In the genomic region with DNA sequence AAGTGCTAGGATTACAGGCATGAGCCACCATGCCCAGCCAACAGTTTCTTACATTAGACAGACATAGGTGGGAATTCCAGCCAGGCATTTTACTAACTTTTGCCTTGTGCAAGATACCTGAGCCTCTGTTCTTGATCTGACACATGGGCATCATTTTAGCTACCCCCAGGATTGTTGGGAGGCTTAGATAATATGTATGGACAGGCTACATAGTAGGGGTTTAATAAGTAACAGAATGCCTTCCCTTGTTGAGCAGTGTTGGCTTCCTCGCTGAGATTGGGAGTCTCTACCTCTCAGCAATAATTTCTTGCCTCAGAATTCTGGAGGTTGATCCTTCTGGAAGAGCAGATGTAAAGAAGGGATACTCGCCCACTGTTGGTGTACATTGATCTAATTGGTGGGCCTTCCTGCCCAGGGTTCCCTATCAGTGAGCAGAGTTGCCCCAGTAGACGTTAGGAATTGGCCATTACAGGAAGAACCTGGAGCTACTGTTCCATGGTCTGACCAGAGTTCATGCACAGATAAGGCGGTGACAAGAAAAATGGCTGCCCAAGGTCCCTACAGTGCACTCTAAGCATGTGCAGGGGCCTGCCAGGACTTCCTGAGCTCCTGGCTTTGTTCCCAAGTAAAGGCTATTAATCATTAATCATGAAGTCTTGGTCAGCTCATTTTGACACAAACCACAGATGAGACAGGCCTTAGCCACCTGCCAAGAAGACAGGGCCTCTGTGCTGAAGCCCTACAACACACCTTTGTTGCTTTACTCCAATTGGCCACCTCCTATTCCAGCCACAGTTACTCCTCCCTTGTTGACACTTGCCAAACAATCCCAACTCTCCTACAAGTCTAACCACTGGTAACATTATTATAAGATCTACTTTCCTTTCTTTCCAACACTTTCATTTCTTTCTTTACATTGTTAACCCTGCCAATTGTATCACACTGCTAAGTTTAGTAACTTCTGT, we compare ENCODE assay signal across 1 cellular context.
TF ChIP-seq lines count a peak whose summit lies in the region.

No MANE protein-coding gene starts in this region.

TF ChIP-seq in HepG2, 621 proteins besides CTCF, POLR2A, EP300 and RAD21 (continued from another document and continues in another):
- TF ChIP-seq, protein P1, sequence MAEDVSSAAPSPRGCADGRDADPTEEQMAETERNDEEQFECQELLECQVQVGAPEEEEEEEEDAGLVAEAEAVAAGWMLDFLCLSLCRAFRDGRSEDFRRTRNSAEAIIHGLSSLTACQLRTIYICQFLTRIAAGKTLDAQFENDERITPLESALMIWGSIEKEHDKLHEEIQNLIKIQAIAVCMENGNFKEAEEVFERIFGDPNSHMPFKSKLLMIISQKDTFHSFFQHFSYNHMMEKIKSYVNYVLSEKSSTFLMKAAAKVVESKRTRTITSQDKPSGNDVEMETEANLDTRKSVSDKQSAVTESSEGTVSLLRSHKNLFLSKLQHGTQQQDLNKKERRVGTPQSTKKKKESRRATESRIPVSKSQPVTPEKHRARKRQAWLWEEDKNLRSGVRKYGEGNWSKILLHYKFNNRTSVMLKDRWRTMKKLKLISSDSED (CRISPR knock-in tag; IDR thresholded peaks at IDR 0.05): no peak
- TF ChIP-seq ZNF343 (CRISPR knock-in tag; IDR thresholded peaks at IDR 0.05) (peak; percentile 90; the same call in 1 of the 2 replicates), ZC3H13 (CRISPR knock-in tag; IDR thresholded peaks at IDR 0.05) (0 out of 2 replicates have a peak, but pooled peaks have one; percentile 14), FOSL1 (CRISPR knock-in tag; IDR thresholded peaks at IDR 0.05; ENCODE audit: borderline replicate concordance) (no peak), RFXAP (CRISPR knock-in tag; IDR thresholded peaks at IDR 0.05; ENCODE audit: borderline replicate concordance) (peak; percentile 29; the same call in 1 of the 2 replicates), RFX1 (IDR thresholded peaks at IDR 0.05) (no peak; the same call in 1 of the 2 replicates), FOXJ3 (CRISPR knock-in tag; IDR thresholded peaks at IDR 0.05; ENCODE audit: borderline replicate concordance) (peak; percentile 60; the same call in 1 of the 2 replicates), ZNF317 (CRISPR knock-in tag; IDR thresholded peaks at IDR 0.05) (peak; percentile 81), SSRP1 (CRISPR knock-in tag; IDR thresholded peaks at IDR 0.05) (no peak), ZNF652 (CRISPR knock-in tag; IDR thresholded peaks at IDR 0.05; ENCODE audit: borderline replicate concordance, low read depth) (no peak; the same call in 1 of the 2 replicates), TGIF2 (CRISPR knock-in tag; IDR thresholded peaks at IDR 0.05) (0 out of 2 replicates have a peak, but pooled peaks have one; percentile 44), PLRG1 (conservative IDR thresholded peaks at IDR 0.05) (no peak), ISX (CRISPR knock-in tag; conservative IDR thresholded peaks at IDR 0.05) (no peak), HNRNPUL1 (IDR thresholded peaks at IDR 0.05; ENCODE audit: low read depth, low read length) (peak; percentile 100), BRCA1 (CRISPR knock-in tag; IDR thresholded peaks at IDR 0.05) (no peak), MLLT10 (CRISPR knock-in tag; IDR thresholded peaks at IDR 0.05) (no peak), BRD4 (CRISPR knock-in tag; IDR thresholded peaks at IDR 0.05) (no peak), NCOA1 (CRISPR knock-in tag; IDR thresholded peaks at IDR 0.05) (peak; percentile 69; the same call in 1 of the 2 replicates), ZNF101 (CRISPR knock-in tag; IDR thresholded peaks at IDR 0.05; ENCODE audit: borderline replicate concordance, low read depth) (peak; percentile 100), ETV6 (CRISPR knock-in tag; conservative IDR thresholded peaks at IDR 0.05) (no peak), ZNF570 (CRISPR knock-in tag; IDR thresholded peaks at IDR 0.05; ENCODE audit: borderline replicate concordance) (no peak), GATAD1 (CRISPR knock-in tag; IDR thresholded peaks at IDR 0.05) (peak; percentile 54; the same call in 1 of the 2 replicates), LCORL (IDR thresholded peaks at IDR 0.05) (no peak), LCORL (CRISPR knock-in tag; IDR thresholded peaks at IDR 0.05) (peak; percentile 85), ZNF430 (CRISPR knock-in tag; IDR thresholded peaks at IDR 0.05) (no peak), TMF1 (CRISPR knock-in tag; IDR thresholded peaks at IDR 0.05; ENCODE audit: low read depth) (no peak), ZNF674 (CRISPR knock-in tag; IDR thresholded peaks at IDR 0.05; ENCODE audit: low read depth) (no peak), ASH2L (IDR thresholded peaks at IDR 0.05; ENCODE audit: insufficient read length, low read depth, low read length) (peak; percentile 94), MAFK (conservative IDR thresholded peaks at IDR 0.05 in 1 of 2, IDR thresholded peaks at IDR 0.05 in 1 of 2; ENCODE audit: low read length in 2 of 2) (peak; percentile 36 to 46; a peak in 2 of 4 replicates), POGZ (CRISPR knock-in tag; IDR thresholded peaks at IDR 0.05) (peak; percentile 66), ZNF747 (CRISPR knock-in tag; IDR thresholded peaks at IDR 0.05; ENCODE audit: borderline replicate concordance) (peak; percentile 45; the same call in 1 of the 2 replicates), RARG (CRISPR knock-in tag; IDR thresholded peaks at IDR 0.05; ENCODE audit: low read depth) (no peak; the same call in 1 of the 2 replicates), HNRNPH1 (optimal IDR thresholded peaks at IDR 0.05; ENCODE audit: low read depth, low read length) (no peak), RELA (CRISPR knock-in tag; IDR thresholded peaks at IDR 0.05) (no peak), CBX1 (IDR thresholded peaks at IDR 0.05; ENCODE audit: low read depth) (peak; percentile 68), FOSL2 (CRISPR knock-in tag; IDR thresholded peaks at IDR 0.05) (peak; percentile 31; the same call in 1 of the 2 replicates), SP140L (CRISPR knock-in tag; IDR thresholded peaks at IDR 0.05; ENCODE audit: borderline replicate concordance) (no peak), SOX13 (IDR thresholded peaks at IDR 0.05) (peak; percentile 64; the same call in 1 of the 2 replicates), SOX13 (CRISPR knock-in tag; conservative IDR thresholded peaks at IDR 0.05 in 1 of 2, IDR thresholded peaks at IDR 0.05 in 1 of 2) (peak in 1 of 2 experiments; percentile 73; a peak in 2 of 4 replicates)
- TF ChIP-seq, protein P2, sequence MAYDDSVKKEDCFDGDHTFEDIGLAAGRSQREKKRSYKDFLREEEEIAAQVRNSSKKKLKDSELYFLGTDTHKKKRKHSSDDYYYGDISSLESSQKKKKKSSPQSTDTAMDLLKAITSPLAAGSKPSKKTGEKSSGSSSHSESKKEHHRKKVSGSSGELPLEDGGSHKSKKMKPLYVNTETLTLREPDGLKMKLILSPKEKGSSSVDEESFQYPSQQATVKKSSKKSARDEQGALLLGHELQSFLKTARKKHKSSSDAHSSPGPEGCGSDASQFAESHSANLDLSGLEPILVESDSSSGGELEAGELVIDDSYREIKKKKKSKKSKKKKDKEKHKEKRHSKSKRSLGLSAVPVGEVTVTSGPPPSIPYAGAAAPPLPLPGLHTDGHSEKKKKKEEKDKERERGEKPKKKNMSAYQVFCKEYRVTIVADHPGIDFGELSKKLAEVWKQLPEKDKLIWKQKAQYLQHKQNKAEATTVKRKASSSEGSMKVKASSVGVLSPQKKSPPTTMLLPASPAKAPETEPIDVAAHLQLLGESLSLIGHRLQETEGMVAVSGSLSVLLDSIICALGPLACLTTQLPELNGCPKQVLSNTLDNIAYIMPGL (CRISPR knock-in tag; IDR thresholded peaks at IDR 0.05; ENCODE audit: borderline replicate concordance in 1 of 2, low read depth in 1 of 2): peak; percentile 37 to 49; a peak in 3 of 4 replicates
- TF ChIP-seq, protein P3, sequence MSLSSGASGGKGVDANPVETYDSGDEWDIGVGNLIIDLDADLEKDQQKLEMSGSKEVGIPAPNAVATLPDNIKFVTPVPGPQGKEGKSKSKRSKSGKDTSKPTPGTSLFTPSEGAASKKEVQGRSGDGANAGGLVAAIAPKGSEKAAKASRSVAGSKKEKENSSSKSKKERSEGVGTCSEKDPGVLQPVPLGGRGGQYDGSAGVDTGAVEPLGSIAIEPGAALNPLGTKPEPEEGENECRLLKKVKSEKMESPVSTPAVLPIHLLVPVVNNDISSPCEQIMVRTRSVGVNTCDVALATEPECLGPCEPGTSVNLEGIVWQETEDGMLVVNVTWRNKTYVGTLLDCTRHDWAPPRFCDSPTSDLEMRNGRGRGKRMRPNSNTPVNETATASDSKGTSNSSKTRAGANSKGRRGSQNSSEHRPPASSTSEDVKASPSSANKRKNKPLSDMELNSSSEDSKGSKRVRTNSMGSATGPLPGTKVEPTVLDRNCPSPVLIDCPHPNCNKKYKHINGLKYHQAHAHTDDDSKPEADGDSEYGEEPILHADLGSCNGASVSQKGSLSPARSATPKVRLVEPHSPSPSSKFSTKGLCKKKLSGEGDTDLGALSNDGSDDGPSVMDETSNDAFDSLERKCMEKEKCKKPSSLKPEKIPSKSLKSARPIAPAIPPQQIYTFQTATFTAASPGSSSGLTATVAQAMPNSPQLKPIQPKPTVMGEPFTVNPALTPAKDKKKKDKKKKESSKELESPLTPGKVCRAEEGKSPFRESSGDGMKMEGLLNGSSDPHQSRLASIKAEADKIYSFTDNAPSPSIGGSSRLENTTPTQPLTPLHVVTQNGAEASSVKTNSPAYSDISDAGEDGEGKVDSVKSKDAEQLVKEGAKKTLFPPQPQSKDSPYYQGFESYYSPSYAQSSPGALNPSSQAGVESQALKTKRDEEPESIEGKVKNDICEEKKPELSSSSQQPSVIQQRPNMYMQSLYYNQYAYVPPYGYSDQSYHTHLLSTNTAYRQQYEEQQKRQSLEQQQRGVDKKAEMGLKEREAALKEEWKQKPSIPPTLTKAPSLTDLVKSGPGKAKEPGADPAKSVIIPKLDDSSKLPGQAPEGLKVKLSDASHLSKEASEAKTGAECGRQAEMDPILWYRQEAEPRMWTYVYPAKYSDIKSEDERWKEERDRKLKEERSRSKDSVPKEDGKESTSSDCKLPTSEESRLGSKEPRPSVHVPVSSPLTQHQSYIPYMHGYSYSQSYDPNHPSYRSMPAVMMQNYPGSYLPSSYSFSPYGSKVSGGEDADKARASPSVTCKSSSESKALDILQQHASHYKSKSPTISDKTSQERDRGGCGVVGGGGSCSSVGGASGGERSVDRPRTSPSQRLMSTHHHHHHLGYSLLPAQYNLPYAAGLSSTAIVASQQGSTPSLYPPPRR (CRISPR knock-in tag; IDR thresholded peaks at IDR 0.05; ENCODE audit: borderline replicate concordance): peak; percentile 56; the same call in 1 of the 2 replicates
- TF ChIP-seq, protein P4, sequence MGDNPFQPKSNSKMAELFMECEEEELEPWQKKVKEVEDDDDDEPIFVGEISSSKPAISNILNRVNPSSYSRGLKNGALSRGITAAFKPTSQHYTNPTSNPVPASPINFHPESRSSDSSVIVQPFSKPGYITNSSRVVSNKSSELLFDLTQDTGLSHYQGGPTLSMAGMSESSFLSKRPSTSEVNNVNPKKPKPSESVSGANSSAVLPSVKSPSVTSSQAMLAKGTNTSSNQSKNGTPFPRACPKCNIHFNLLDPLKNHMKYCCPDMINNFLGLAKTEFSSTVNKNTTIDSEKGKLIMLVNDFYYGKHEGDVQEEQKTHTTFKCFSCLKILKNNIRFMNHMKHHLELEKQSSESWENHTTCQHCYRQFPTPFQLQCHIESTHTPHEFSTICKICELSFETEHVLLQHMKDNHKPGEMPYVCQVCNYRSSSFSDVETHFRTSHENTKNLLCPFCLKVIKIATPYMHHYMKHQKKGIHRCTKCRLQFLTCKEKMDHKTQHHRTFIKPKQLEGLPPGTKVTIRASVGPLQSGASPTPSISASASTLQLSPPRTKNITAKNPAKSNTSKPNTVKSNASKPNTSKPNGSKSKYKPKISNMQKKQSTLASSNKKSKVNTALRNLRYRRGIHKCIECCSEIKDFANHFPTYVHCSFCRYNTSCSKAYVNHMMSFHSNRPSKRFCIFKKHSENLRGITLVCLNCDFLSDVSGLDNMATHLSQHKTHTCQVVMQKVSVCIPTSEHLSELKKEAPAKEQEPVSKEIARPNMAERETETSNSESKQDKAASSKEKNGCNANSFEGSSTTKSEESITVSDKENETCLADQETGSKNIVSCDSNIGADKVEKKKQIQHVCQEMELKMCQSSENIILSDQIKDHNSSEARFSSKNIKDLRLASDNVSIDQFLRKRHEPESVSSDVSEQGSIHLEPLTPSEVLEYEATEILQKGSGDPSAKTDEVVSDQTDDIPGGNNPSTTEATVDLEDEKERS (CRISPR knock-in tag; IDR thresholded peaks at IDR 0.05): 0 out of 2 replicates have a peak, but pooled peaks have one; percentile 36
- TF ChIP-seq, protein P5, sequence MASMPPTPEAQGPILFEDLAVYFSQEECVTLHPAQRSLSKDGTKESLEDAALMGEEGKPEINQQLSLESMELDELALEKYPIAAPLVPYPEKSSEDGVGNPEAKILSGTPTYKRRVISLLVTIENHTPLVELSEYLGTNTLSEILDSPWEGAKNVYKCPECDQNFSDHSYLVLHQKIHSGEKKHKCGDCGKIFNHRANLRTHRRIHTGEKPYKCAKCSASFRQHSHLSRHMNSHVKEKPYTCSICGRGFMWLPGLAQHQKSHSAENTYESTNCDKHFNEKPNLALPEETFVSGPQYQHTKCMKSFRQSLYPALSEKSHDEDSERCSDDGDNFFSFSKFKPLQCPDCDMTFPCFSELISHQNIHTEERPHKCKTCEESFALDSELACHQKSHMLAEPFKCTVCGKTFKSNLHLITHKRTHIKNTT (CRISPR knock-in tag; IDR thresholded peaks at IDR 0.05): no peak
- TF ChIP-seq, protein P6, sequence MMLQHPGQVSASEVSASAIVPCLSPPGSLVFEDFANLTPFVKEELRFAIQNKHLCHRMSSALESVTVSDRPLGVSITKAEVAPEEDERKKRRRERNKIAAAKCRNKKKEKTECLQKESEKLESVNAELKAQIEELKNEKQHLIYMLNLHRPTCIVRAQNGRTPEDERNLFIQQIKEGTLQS (CRISPR knock-in tag; IDR thresholded peaks at IDR 0.05): no peak
- TF ChIP-seq, protein P7, sequence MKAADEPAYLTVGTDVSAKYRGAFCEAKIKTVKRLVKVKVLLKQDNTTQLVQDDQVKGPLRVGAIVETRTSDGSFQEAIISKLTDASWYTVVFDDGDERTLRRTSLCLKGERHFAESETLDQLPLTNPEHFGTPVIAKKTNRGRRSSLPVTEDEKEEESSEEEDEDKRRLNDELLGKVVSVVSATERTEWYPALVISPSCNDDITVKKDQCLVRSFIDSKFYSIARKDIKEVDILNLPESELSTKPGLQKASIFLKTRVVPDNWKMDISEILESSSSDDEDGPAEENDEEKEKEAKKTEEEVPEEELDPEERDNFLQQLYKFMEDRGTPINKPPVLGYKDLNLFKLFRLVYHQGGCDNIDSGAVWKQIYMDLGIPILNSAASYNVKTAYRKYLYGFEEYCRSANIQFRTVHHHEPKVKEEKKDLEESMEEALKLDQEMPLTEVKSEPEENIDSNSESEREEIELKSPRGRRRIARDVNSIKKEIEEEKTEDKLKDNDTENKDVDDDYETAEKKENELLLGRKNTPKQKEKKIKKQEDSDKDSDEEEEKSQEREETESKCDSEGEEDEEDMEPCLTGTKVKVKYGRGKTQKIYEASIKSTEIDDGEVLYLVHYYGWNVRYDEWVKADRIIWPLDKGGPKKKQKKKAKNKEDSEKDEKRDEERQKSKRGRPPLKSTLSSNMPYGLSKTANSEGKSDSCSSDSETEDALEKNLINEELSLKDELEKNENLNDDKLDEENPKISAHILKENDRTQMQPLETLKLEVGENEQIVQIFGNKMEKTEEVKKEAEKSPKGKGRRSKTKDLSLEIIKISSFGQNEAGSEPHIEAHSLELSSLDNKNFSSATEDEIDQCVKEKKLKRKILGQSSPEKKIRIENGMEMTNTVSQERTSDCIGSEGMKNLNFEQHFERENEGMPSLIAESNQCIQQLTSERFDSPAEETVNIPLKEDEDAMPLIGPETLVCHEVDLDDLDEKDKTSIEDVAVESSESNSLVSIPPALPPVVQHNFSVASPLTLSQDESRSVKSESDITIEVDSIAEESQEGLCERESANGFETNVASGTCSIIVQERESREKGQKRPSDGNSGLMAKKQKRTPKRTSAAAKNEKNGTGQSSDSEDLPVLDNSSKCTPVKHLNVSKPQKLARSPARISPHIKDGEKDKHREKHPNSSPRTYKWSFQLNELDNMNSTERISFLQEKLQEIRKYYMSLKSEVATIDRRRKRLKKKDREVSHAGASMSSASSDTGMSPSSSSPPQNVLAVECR (CRISPR knock-in tag; IDR thresholded peaks at IDR 0.05; ENCODE audit: borderline replicate concordance): peak; percentile 50; the same call in 1 of the 2 replicates
